In genomic region chr3:11509175-11510000, GRCh38 we compare ENCODE assay signal across 1 cellular context.
TF ChIP-seq lines count a peak whose summit lies in the region.

No MANE protein-coding gene starts in this region.

TF ChIP-seq in HEK293, 187 proteins besides CTCF, POLR2A, EP300 and RAD21 (continued from another document):
- TF ChIP-seq ZNF580 (tag by site-specific recombination; IDR thresholded peaks at IDR 0.05) (peak; percentile 71; the same call in 1 of the 2 replicates), PRDM4 (tag by site-specific recombination; IDR thresholded peaks at IDR 0.05) (peak; percentile 87), ZBTB11 (tag by site-specific recombination; conservative IDR thresholded peaks at IDR 0.05; ENCODE audit: low read depth) (no peak), ZNF747 (tag by site-specific recombination; IDR thresholded peaks at IDR 0.05) (no peak), ZNF596 (tag by site-specific recombination; IDR thresholded peaks at IDR 0.05) (no peak; the same call in 1 of the 2 replicates), ZNF658 (tag by site-specific recombination; IDR thresholded peaks at IDR 0.05) (no peak), ZBTB17 (tag by site-specific recombination; IDR thresholded peaks at IDR 0.05) (peak; percentile 60), ZNF660 (tag by site-specific recombination; IDR thresholded peaks at IDR 0.05) (peak; percentile 40), ZNF175 (tag by site-specific recombination; IDR thresholded peaks at IDR 0.05) (no peak), ZNF324 (tag by site-specific recombination; IDR thresholded peaks at IDR 0.05) (peak; percentile 75; the same call in 1 of the 2 replicates), PRDM1 (tag by site-specific recombination; IDR thresholded peaks at IDR 0.05) (no peak), SALL2 (tag by site-specific recombination; IDR thresholded peaks at IDR 0.05; ENCODE audit: borderline replicate concordance) (no peak), ZNF555 (tag by site-specific recombination; conservative IDR thresholded peaks at IDR 0.05) (no peak), ZNF645 (tag by site-specific recombination; IDR thresholded peaks at IDR 0.05) (no peak), ZNF558 (tag by site-specific recombination; IDR thresholded peaks at IDR 0.05) (peak; percentile 83; the same call in 1 of the 2 replicates), ZNF266 (tag by site-specific recombination; IDR thresholded peaks at IDR 0.05; ENCODE audit: low read depth) (no peak), ZNF623 (tag by site-specific recombination; IDR thresholded peaks at IDR 0.05) (no peak), ZNF521 (tag by site-specific recombination; IDR thresholded peaks at IDR 0.05) (no peak), ZNF311 (tag by site-specific recombination; IDR thresholded peaks at IDR 0.05; ENCODE audit: borderline replicate concordance) (no peak), ZNF501 (tag by site-specific recombination; IDR thresholded peaks at IDR 0.05) (0 out of 2 replicates have a peak, but pooled peaks have one; percentile 3), REPIN1 (tag by site-specific recombination; IDR thresholded peaks at IDR 0.05; ENCODE audit: low read depth) (no peak), KLF1 (tag by site-specific recombination; IDR thresholded peaks at IDR 0.05) (peak; percentile 29; the same call in 1 of the 2 replicates), KLF7 (tag by site-specific recombination; IDR thresholded peaks at IDR 0.05; ENCODE audit: borderline replicate concordance) (no peak), ZNF777 (tag by site-specific recombination; IDR thresholded peaks at IDR 0.05; ENCODE audit: borderline replicate concordance) (no peak), ZNF76 (tag by site-specific recombination; IDR thresholded peaks at IDR 0.05; ENCODE audit: borderline replicate concordance, low read depth) (peak; percentile 12; the same call in 1 of the 2 replicates), ZNF561 (tag by site-specific recombination; IDR thresholded peaks at IDR 0.05; ENCODE audit: borderline replicate concordance) (peak; percentile 95), ZBTB1 (tag by site-specific recombination; IDR thresholded peaks at IDR 0.05) (no peak; the same call in 1 of the 2 replicates), ZFP3 (tag by site-specific recombination; IDR thresholded peaks at IDR 0.05; ENCODE audit: low read depth) (no peak), EGR2 (tag by site-specific recombination; IDR thresholded peaks at IDR 0.05; ENCODE audit: low read depth) (no peak), ZNF792 (tag by site-specific recombination; IDR thresholded peaks at IDR 0.05) (no peak)
- TF ChIP-seq, protein P1, sequence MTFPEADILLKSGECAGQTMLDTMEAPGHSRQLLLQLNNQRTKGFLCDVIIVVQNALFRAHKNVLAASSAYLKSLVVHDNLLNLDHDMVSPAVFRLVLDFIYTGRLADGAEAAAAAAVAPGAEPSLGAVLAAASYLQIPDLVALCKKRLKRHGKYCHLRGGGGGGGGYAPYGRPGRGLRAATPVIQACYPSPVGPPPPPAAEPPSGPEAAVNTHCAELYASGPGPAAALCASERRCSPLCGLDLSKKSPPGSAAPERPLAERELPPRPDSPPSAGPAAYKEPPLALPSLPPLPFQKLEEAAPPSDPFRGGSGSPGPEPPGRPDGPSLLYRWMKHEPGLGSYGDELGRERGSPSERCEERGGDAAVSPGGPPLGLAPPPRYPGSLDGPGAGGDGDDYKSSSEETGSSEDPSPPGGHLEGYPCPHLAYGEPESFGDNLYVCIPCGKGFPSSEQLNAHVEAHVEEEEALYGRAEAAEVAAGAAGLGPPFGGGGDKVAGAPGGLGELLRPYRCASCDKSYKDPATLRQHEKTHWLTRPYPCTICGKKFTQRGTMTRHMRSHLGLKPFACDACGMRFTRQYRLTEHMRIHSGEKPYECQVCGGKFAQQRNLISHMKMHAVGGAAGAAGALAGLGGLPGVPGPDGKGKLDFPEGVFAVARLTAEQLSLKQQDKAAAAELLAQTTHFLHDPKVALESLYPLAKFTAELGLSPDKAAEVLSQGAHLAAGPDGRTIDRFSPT (tag by site-specific recombination; IDR thresholded peaks at IDR 0.05): no peak
- TF ChIP-seq, protein P2, sequence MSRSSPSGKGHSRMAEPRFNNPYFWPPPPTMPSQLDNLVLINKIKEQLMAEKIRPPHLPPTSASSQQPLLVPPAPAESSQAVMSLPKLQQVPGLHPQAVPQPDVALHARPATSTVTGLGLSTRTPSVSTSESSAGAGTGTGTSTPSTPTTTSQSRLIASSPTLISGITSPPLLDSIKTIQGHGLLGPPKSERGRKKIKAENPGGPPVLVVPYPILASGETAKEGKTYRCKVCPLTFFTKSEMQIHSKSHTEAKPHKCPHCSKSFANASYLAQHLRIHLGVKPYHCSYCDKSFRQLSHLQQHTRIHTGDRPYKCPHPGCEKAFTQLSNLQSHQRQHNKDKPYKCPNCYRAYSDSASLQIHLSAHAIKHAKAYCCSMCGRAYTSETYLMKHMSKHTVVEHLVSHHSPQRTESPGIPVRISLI (tag by site-specific recombination; IDR thresholded peaks at IDR 0.05): peak; percentile 63; the same call in 1 of the 2 replicates
- TF ChIP-seq, protein P3, sequence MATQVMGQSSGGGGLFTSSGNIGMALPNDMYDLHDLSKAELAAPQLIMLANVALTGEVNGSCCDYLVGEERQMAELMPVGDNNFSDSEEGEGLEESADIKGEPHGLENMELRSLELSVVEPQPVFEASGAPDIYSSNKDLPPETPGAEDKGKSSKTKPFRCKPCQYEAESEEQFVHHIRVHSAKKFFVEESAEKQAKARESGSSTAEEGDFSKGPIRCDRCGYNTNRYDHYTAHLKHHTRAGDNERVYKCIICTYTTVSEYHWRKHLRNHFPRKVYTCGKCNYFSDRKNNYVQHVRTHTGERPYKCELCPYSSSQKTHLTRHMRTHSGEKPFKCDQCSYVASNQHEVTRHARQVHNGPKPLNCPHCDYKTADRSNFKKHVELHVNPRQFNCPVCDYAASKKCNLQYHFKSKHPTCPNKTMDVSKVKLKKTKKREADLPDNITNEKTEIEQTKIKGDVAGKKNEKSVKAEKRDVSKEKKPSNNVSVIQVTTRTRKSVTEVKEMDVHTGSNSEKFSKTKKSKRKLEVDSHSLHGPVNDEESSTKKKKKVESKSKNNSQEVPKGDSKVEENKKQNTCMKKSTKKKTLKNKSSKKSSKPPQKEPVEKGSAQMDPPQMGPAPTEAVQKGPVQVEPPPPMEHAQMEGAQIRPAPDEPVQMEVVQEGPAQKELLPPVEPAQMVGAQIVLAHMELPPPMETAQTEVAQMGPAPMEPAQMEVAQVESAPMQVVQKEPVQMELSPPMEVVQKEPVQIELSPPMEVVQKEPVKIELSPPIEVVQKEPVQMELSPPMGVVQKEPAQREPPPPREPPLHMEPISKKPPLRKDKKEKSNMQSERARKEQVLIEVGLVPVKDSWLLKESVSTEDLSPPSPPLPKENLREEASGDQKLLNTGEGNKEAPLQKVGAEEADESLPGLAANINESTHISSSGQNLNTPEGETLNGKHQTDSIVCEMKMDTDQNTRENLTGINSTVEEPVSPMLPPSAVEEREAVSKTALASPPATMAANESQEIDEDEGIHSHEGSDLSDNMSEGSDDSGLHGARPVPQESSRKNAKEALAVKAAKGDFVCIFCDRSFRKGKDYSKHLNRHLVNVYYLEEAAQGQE (tag by site-specific recombination; IDR thresholded peaks at IDR 0.05): 0 out of 2 replicates have a peak, but pooled peaks have one; percentile 29
TF ChIP-seq in HEK293: peak in this region for 64.
